In the genomic region with DNA sequence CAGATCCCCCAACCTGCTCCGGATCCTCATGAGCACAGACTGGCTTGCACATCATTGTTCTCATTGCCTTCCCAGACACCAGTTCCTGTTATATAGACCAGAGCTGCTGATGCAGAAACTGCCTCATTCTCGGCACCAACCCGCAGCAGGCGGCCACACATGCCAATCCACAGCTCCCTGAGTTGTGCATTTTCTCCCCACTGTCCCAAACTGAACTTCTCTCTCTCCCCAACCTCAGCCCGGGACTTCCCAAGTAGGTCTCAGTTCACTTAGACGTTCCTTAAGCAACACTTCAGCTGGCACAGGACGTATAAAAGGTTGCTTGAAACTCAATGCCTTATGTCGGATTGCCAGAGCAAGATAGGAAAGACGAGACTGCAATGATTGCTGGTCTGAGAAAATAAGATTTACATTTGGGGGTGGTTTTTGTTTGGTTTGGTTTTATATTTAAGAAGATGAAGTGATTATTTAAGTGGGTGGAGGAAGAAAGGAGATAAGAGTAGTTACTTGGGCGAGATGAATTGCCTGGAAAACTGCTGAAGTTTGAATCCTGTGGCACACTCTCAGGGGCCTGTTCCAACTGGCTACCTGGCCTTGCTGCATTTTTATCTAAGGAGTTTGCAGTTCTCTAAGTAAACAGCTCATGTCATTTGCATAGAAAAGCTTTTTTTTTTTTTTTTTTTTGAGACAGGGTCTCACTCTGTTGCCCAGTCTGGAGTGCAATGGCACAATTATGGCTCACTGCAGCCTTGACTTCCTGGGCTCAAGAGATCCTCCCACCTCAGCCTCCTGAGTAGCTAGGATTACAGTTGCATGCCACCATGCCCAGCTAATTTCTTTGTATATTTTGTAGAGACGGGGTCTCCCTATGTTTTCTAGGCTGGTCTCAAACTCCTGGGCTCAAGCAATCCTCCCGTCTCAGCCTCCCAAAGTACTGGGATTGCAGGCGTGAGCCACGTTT, we compare ENCODE assay signal across 13 cellular contexts.
DNase-seq lines count a peak whose midpoint lies in the region; ATAC-seq, FAIRE-seq and TF ChIP-seq lines count a peak whose summit lies in the region.
"Had no signal": no experiment of that assay in that cellular context is flagged by ENCODE, and none has a peak within 500 bp of the region (broad histone marks: within the 10 kb centered on the region; RNA-seq: fewer than 3 reads in every experiment).

No MANE protein-coding gene starts in this region.

- no peaks in the 10 kb centered on the region for H3K36me3 ChIP-seq in Loucy (ENCODE audit: insufficient read depth, low read length)
- H3K36me3 ChIP-seq in keratinocyte (ENCODE audit: control insufficient read depth in 2 of 2, extremely low read depth in 1 of 2, insufficient read depth in 2 of 2, low read length in 2 of 2), result peaks cover 0 to 4% of the 10 kb centered on the region in 2 experiments
- H3K36me3 ChIP-seq: ovary had no signal

- H3K9ac ChIP-seq in Loucy (ENCODE audit: low read depth, low read length, poor library complexity, severe bottlenecking), result peak overlapping the region; percentile 15
- peak overlapping the region; percentile 40 for H3K9ac ChIP-seq in keratinocyte (ENCODE audit: control insufficient read depth, extremely low read depth, insufficient read depth, low read length)
- H3K9ac ChIP-seq: KMS-11 had no signal

- H3K4me3 Mint-ChIP-seq in brain, result peak overlapping the region in 1 of 5 experiments; percentile 0
- H3K4me3 Mint-ChIP-seq: HFFc6 had no signal

- H3K27me3 ChIP-seq in Loucy (ENCODE audit: insufficient read depth, low read length, poor library complexity, severe bottlenecking), result no peaks in the 10 kb centered on the region
- H3K27me3 ChIP-seq in keratinocyte (ENCODE audit: control insufficient read depth, extremely low read depth, insufficient read depth, low read length), result no peaks in the 10 kb centered on the region
- H3K27me3 ChIP-seq: ovary had no signal

- H3K4me1 ChIP-seq in Loucy (ENCODE audit: insufficient read depth, low read length, poor library complexity, severe bottlenecking), result peaks cover 12% of the 10 kb centered on the region
- H3K4me1 ChIP-seq in keratinocyte (ENCODE audit: control insufficient read depth, extremely low read depth, insufficient read depth, low read length), result peaks cover 10% of the 10 kb centered on the region

- H3K4me2 ChIP-seq in Loucy (ENCODE audit: low read depth, low read length, poor library complexity, severe bottlenecking), result no peak overlapping the region
- H3K4me2 ChIP-seq in keratinocyte (ENCODE audit: control insufficient read depth, extremely low read depth, insufficient read depth, low read depth, low read length), result peak overlapping the region; percentile 65
- H3K4me2 ChIP-seq: KMS-11 had no signal

- H3K27ac Mint-ChIP-seq in brain, result peak overlapping the region in 3 of 5 experiments; percentile 1 to 81 (median 24)
- H3K27ac Mint-ChIP-seq: HFFc6 had no signal

- no peaks in the 10 kb centered on the region for H3K9me2 ChIP-seq in Loucy (replicated peaks; ENCODE audit: low read depth, low read length)

- ATAC-seq in GM21825 (IDR thresholded peaks at IDR 0.05; ENCODE audit: unreplicated experiment), result no peak
- ATAC-seq: stimulated activated naive CD8-positive, alpha-beta T cell treated with anti-CD3 and anti-CD28 coated beads, Interleukin-15, Interleukin-2, amounts not matched to agents 100 U/mL and 50 U/mL, for 24 hours had no signal

- H3K4me1 Mint-ChIP-seq in brain, result peaks cover 26% of the 10 kb centered on the region

- no peaks in the 10 kb centered on the region for H3K36me3 Mint-ChIP-seq in brain

- H3K4me3 ChIP-seq in Loucy (ENCODE audit: low read length, poor library complexity, severe bottlenecking), result no peak overlapping the region
- no peak overlapping the region for H3K4me3 ChIP-seq in keratinocyte (ENCODE audit: control insufficient read depth in 2 of 3, extremely low read depth in 1 of 3, insufficient read depth in 2 of 3, low read depth in 1 of 3, low read length in 3 of 3)
- H3K4me3 ChIP-seq: ovary had no signal

- no peak for TF ChIP-seq CTCF in Loucy (conservative IDR thresholded peaks at IDR 0.05; ENCODE audit: low read length)
- no peak for TF ChIP-seq CTCF in brain (conservative IDR thresholded peaks at IDR 0.05)
- no peak for TF ChIP-seq CTCF in keratinocyte (optimal IDR thresholded peaks at IDR 0.05 in 1 of 3, IDR thresholded peaks at IDR 0.05 in 1 of 3, conservative IDR thresholded peaks at IDR 0.05 in 1 of 3; ENCODE audit: extremely low read depth in 1 of 3, insufficient read depth in 2 of 3, low read length in 3 of 3)

- no peaks in the 10 kb centered on the region for H3K27me3 Mint-ChIP-seq in brain

- DNase-seq in keratinocyte (ENCODE audit: low read depth, low spot score) (no peak), DMS153 (lab: John Stamatoyannopoulos, UW) (no peak), ecto neural progenitor cell (ENCODE audit: low spot score) (no peak)
- DNase-seq: HFFc6; kidney glomerular epithelial cell; stimulated activated naive CD8-positive, alpha-beta T cell treated with anti-CD3 and anti-CD28 coated beads, Interleukin-15, Interleukin-2, amounts not matched to agents 100 U/mL and 50 U/mL, for 24 hours had no signal

- H3K27ac ChIP-seq in keratinocyte (ENCODE audit: control insufficient read depth, insufficient read depth, low read length) (no peak overlapping the region), temporal lobe (ENCODE audit: low read depth, low read length) (peak overlapping the region; percentile 61)
- H3K27ac ChIP-seq: KMS-11 had no signal

- dilution Hi-C loops in keratinocyte (cut with MboI; ENCODE audit: extremely low pct_ligation_motif_present, low sequenced_read_pairs), result no loop called here

- H4K20me1 ChIP-seq in Loucy (ENCODE audit: insufficient read depth, low read length, poor library complexity, severe bottlenecking) (no peaks in the 10 kb centered on the region), keratinocyte (ENCODE audit: control insufficient read depth, extremely low read depth, insufficient read depth, low read length) (no peaks in the 10 kb centered on the region)

- no peaks in the 10 kb centered on the region for H3F3A ChIP-seq in Loucy (ENCODE audit: low read depth)

- peaks cover 0 to 2% (median 0%) of the 10 kb centered on the region in 5 experiments for H3K9me3 Mint-ChIP-seq in brain
- H3K9me3 Mint-ChIP-seq: HFFc6 had no signal

- FAIRE-seq in keratinocyte (lab: Jason Lieb, UNC), result peak; percentile 68
- FAIRE-seq: RCC 7860 had no signal

- H2AFZ ChIP-seq in Loucy (ENCODE audit: low read length) (peak overlapping the region; percentile 80), keratinocyte (ENCODE audit: control insufficient read depth, low read length) (peak overlapping the region; percentile 29)

- H3K79me2 ChIP-seq in Loucy (ENCODE audit: insufficient read depth, low read length) (no peaks in the 10 kb centered on the region), keratinocyte (ENCODE audit: control insufficient read depth, insufficient read depth, low read length) (no peaks in the 10 kb centered on the region)

- peaks cover 2% of the 10 kb centered on the region for H3K9me1 ChIP-seq in keratinocyte (ENCODE audit: control insufficient read depth, extremely low read depth, insufficient read depth, low read length)

- H3K9me3 ChIP-seq in Loucy (ENCODE audit: insufficient read depth, low read depth, low read length), result no peaks in the 10 kb centered on the region
- H3K9me3 ChIP-seq in keratinocyte (ENCODE audit: control insufficient read depth, low read depth, low read length), result no peaks in the 10 kb centered on the region
- H3K9me3 ChIP-seq: ovary had no signal
